In the genomic region with DNA sequence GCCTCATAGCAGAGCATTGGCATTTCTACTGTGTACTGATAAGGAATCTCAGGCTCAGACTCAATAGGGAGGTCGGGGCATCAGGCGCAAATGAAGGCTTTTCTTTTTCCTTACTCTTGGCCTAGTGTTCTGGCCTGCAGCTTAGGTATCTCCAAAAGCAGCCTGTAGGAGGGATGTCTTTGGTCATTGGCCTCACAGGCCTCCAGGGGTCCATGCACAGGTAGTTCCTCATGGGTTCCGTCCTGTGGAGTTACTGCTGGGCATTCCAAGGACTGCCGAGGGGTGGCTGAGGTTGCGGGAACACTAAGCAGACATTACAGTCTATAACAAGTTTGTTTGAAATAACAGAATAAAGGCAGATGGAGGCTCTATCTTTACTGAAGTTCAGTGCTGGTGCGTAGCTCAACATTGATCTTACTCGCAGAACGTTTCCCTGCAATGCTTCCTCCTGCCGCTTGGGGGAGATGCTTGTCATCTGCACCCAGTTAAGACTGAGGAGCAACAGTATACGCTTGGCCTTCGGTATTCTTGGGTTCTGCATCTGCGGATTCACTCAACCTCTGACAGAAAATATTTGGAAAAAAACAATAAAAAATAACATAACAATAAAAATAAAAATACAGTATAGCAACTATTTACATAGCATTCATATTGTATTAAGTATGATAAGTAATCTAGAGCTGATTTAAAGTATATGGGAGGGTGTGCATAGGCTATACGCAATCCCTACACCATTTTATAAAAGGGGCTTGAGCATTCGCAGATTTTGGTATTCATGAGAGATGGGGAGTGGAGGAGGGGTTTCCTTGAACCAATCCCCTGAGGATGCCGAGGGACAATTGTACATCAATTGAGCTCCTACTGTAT, we compare ENCODE assay signal across 1 cellular context.
TF ChIP-seq lines count a peak whose summit lies in the region.

No MANE protein-coding gene starts in this region.

TF ChIP-seq in K562, 482 proteins besides CTCF, POLR2A, EP300 and RAD21:
- TF ChIP-seq NR2C2 (CRISPR knock-in tag; IDR thresholded peaks at IDR 0.05), result no peak
- no peak for TF ChIP-seq NR2C2 (tag; IDR thresholded peaks at IDR 0.05)
- TF ChIP-seq, protein P1, sequence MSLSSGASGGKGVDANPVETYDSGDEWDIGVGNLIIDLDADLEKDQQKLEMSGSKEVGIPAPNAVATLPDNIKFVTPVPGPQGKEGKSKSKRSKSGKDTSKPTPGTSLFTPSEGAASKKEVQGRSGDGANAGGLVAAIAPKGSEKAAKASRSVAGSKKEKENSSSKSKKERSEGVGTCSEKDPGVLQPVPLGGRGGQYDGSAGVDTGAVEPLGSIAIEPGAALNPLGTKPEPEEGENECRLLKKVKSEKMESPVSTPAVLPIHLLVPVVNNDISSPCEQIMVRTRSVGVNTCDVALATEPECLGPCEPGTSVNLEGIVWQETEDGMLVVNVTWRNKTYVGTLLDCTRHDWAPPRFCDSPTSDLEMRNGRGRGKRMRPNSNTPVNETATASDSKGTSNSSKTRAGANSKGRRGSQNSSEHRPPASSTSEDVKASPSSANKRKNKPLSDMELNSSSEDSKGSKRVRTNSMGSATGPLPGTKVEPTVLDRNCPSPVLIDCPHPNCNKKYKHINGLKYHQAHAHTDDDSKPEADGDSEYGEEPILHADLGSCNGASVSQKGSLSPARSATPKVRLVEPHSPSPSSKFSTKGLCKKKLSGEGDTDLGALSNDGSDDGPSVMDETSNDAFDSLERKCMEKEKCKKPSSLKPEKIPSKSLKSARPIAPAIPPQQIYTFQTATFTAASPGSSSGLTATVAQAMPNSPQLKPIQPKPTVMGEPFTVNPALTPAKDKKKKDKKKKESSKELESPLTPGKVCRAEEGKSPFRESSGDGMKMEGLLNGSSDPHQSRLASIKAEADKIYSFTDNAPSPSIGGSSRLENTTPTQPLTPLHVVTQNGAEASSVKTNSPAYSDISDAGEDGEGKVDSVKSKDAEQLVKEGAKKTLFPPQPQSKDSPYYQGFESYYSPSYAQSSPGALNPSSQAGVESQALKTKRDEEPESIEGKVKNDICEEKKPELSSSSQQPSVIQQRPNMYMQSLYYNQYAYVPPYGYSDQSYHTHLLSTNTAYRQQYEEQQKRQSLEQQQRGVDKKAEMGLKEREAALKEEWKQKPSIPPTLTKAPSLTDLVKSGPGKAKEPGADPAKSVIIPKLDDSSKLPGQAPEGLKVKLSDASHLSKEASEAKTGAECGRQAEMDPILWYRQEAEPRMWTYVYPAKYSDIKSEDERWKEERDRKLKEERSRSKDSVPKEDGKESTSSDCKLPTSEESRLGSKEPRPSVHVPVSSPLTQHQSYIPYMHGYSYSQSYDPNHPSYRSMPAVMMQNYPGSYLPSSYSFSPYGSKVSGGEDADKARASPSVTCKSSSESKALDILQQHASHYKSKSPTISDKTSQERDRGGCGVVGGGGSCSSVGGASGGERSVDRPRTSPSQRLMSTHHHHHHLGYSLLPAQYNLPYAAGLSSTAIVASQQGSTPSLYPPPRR (CRISPR knock-in tag; IDR thresholded peaks at IDR 0.05; ENCODE audit: borderline replicate concordance), result no peak
- no peak for TF ChIP-seq KAT2B (IDR thresholded peaks at IDR 0.05; ENCODE audit: low read depth, low read length)
- TF ChIP-seq XRCC5 (IDR thresholded peaks at IDR 0.05; ENCODE audit: low read depth, low read length), result 0 out of 2 replicates have a peak, but pooled peaks have one; percentile 24
- peak; percentile 83 for TF ChIP-seq ZKSCAN8 (CRISPR knock-in tag; IDR thresholded peaks at IDR 0.05)
- TF ChIP-seq PRMT5 (CRISPR knock-in tag; IDR thresholded peaks at IDR 0.05), result no peak
- TF ChIP-seq SMC3 (conservative IDR thresholded peaks at IDR 0.05; ENCODE audit: insufficient read depth, low read depth, low read length), result peak; percentile 61
- peak; percentile 57; the same call in 1 of the 2 replicates for TF ChIP-seq CREM (IDR thresholded peaks at IDR 0.05; ENCODE audit: low read depth)
- no peak for TF ChIP-seq MEF2A (IDR thresholded peaks at IDR 0.05; ENCODE audit: control insufficient read depth, low read depth, low read length)
- TF ChIP-seq EGR1 (conservative IDR thresholded peaks at IDR 0.05), result no peak
- TF ChIP-seq KLF16 (IDR thresholded peaks at IDR 0.05), result peak; percentile 41; the same call in 1 of the 2 replicates
- no peak for TF ChIP-seq IFI16 (CRISPR knock-in tag; IDR thresholded peaks at IDR 0.05)
